1 cellular context compared by ENCODE assay signal in the genomic region with DNA sequence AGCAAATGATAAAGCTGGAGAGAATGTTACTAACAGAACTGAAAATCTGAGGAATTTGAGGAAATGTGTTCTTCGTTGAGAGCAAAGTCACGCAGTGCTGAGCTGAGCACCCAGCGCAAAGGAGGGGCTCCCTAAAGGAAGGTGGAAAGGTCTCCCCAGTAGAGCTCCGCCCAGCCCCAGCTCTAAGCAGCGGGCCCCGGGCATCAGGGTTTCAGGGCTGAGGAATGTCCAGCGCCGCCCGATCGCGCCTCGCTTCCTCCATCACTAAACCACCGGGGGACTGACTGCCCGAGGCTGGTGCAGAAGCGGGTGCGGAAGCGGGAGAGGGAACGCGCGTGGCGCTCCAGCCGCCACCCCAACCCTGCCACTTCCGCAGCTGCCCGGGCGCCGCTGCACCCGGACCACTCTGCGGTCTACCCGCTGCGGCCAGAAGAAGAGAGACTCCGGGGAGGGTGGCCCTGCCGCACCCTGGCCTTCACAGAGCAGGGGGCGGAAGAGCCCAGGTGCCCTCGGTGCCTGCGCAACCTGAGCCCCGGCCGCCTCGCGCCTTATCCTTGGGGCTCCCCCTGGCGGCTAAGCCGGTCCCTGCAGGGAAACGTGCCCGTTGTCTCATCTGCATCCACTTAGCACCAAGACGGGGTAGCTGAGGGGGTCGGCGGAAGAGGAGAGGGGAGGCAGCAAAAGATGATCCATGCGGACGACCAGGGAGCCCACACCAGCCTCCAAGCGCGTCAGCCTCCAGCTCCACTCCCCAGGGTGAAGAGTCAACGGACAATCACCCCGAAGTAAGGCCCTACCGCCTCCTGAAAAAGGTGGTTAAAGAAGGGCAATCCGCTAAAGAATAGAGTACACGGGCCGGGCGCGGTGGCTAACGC.
TF ChIP-seq lines count a peak whose summit lies in the region.

No MANE protein-coding gene starts in this region.

TF ChIP-seq in Ishikawa, 13 proteins besides CTCF, POLR2A, EP300 and RAD21 (continued from another document):
- TF ChIP-seq, protein P1, sequence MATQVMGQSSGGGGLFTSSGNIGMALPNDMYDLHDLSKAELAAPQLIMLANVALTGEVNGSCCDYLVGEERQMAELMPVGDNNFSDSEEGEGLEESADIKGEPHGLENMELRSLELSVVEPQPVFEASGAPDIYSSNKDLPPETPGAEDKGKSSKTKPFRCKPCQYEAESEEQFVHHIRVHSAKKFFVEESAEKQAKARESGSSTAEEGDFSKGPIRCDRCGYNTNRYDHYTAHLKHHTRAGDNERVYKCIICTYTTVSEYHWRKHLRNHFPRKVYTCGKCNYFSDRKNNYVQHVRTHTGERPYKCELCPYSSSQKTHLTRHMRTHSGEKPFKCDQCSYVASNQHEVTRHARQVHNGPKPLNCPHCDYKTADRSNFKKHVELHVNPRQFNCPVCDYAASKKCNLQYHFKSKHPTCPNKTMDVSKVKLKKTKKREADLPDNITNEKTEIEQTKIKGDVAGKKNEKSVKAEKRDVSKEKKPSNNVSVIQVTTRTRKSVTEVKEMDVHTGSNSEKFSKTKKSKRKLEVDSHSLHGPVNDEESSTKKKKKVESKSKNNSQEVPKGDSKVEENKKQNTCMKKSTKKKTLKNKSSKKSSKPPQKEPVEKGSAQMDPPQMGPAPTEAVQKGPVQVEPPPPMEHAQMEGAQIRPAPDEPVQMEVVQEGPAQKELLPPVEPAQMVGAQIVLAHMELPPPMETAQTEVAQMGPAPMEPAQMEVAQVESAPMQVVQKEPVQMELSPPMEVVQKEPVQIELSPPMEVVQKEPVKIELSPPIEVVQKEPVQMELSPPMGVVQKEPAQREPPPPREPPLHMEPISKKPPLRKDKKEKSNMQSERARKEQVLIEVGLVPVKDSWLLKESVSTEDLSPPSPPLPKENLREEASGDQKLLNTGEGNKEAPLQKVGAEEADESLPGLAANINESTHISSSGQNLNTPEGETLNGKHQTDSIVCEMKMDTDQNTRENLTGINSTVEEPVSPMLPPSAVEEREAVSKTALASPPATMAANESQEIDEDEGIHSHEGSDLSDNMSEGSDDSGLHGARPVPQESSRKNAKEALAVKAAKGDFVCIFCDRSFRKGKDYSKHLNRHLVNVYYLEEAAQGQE (IDR thresholded peaks at IDR 0.05; ENCODE audit: low read depth): no peak
- no peak for TF ChIP-seq CEBPB (IDR thresholded peaks at IDR 0.05)
- TF ChIP-seq TEAD4 (IDR thresholded peaks at IDR 0.05): no peak; the same call in 1 of the 2 replicates
